Comparison of ENCODE assay signal across 15 cellular contexts in genomic region chr2:127575185-127575765, GRCh38. TPM values are rescaled to one million over a fixed set of nuclear protein-coding genes. Genes with fewer than 3 reads are reported as not detected.
DNase-seq lines count a peak whose midpoint lies in the region; ATAC-seq lines count a peak whose summit lies in the region.
"Had no signal": no experiment of that assay in that cellular context is flagged by ENCODE, and none has a peak within 500 bp of the region (broad histone marks: within the 10 kb centered on the region; RNA-seq: fewer than 3 reads in every experiment).

No MANE protein-coding gene starts in this region.

- no peaks in the 10 kb centered on the region for H3K36me3 Mint-ChIP-seq in activated T-cell treated with anti-CD3 and anti-CD28 coated beads, Interleukin-2, amount 50 U/mL, for 72 hours (ENCODE audit: insufficient read depth in 2 of 2)
- no peaks in the 10 kb centered on the region for H3K36me3 Mint-ChIP-seq in IgD-negative memory B cell
- H3K36me3 Mint-ChIP-seq in naive thymus-derived CD8-positive, alpha-beta T cell = no peaks in the 10 kb centered on the region

- DNase-seq in activated T-cell treated with anti-CD3 and anti-CD28 coated beads, Interleukin-2, amount 50 U/mL, for 1 hour = peak; percentile 11
- no peak for DNase-seq in activated T-cell treated with anti-CD3 and anti-CD28 coated beads, Interleukin-2, amount 50 U/mL, for 72 hours
- DNase-seq in SKM-1 treated with dmso at 0.1 percent for 144 hours (lab: John Stamatoyannopoulos, UW; ENCODE audit: unreplicated experiment) (peak; percentile 41), A172 (ENCODE audit: low spot score) (no peak), LoVo (ENCODE audit: low spot score) (no peak)
- DNase-seq in naive thymus-derived CD8-positive, alpha-beta T cell = peak in 1 of 10 donors; percentile 11
- DNase-seq in stimulated activated CD4-positive, alpha-beta T cell treated with anti-CD3 and anti-CD28 coated beads, Interleukin-4, amount 100 ng/mL, for 1 hour = no peak
- DNase-seq: ACHN; DMS79; erythroblast; hippocampal formation; stimulated activated CD4-positive, alpha-beta T cell treated with anti-CD3 and anti-CD28 coated beads, Interleukin-12 subunit alpha, Interleukin-12 subunit beta, amount 100 ng/mL, for 4 hours; WERI-Rb-1 had no signal

- no peak overlapping the region for H3K27ac Mint-ChIP-seq in activated T-cell treated with anti-CD3 and anti-CD28 coated beads, Interleukin-2, amount 50 U/mL, for 72 hours
- peak overlapping the region; percentile 4 to 80 (median 32) for H3K27ac Mint-ChIP-seq in IgD-negative memory B cell
- H3K27ac Mint-ChIP-seq in naive thymus-derived CD8-positive, alpha-beta T cell = peak overlapping the region in 8 of 10 donors; percentile 1 to 91 (median 55)

- H3K27me3 Mint-ChIP-seq in activated T-cell treated with anti-CD3 and anti-CD28 coated beads, Interleukin-2, amount 50 U/mL, for 72 hours (ENCODE audit: low read depth) = no peaks in the 10 kb centered on the region
- H3K27me3 Mint-ChIP-seq in IgD-negative memory B cell = peaks cover 3% of the 10 kb centered on the region
- H3K27me3 Mint-ChIP-seq in naive thymus-derived CD8-positive, alpha-beta T cell = peaks cover 0 to 1% (median 0%) of the 10 kb centered on the region in 5 donors

- peaks cover 16% of the 10 kb centered on the region for H3K4me1 Mint-ChIP-seq in activated T-cell treated with anti-CD3 and anti-CD28 coated beads, Interleukin-2, amount 50 U/mL, for 72 hours (ENCODE audit: low read depth)
- peaks cover 36 to 42% (median 40%) of the 10 kb centered on the region in 3 donors for H3K4me1 Mint-ChIP-seq in IgD-negative memory B cell
- H3K4me1 Mint-ChIP-seq in naive thymus-derived CD8-positive, alpha-beta T cell = peaks cover 8 to 46% (median 18%) of the 10 kb centered on the region in 4 donors
- H3K4me1 Mint-ChIP-seq: central memory CD8-positive, alpha-beta T cell had no signal

- ATAC-seq in activated T-cell treated with anti-CD3 and anti-CD28 coated beads, Interleukin-2, amount 50 U/mL, for 72 hours (replicated peaks in 1 of 2) = no peak
- ATAC-seq in naive thymus-derived CD8-positive, alpha-beta T cell = no peak

- no peak overlapping the region for H3K4me3 Mint-ChIP-seq in activated T-cell treated with anti-CD3 and anti-CD28 coated beads, Interleukin-2, amount 50 U/mL, for 72 hours
- H3K4me3 Mint-ChIP-seq in IgD-negative memory B cell = peak overlapping the region in 3 of 4 donors; percentile 3 to 80 (median 13)
- H3K4me3 Mint-ChIP-seq in naive thymus-derived CD8-positive, alpha-beta T cell = peak overlapping the region in 5 of 10 donors; percentile 3 to 46 (median 9)
- H3K4me3 Mint-ChIP-seq: central memory CD8-positive, alpha-beta T cell had no signal

- POLR2A ChIA-PET in naive thymus-derived CD8-positive, alpha-beta T cell (lab: Charles Lee) = no interaction called here

- H3K9me3 Mint-ChIP-seq in activated T-cell treated with anti-CD3 and anti-CD28 coated beads, Interleukin-2, amount 50 U/mL, for 72 hours = no peaks in the 10 kb centered on the region
- peaks cover 0 to 1% (median 0%) of the 10 kb centered on the region in 3 donors for H3K9me3 Mint-ChIP-seq in IgD-negative memory B cell
- H3K9me3 Mint-ChIP-seq in naive thymus-derived CD8-positive, alpha-beta T cell = no peaks in the 10 kb centered on the region
- H3K9me3 Mint-ChIP-seq: central memory CD8-positive, alpha-beta T cell had no signal

RNA-seq across cellular contexts. Expression of gene MYO7B, which starts 39.8 kb away (rescaled TPM):
- under 1 TPM; 0.50 to 0.79 TPM for total RNA-seq in activated T-cell treated with anti-CD3 and anti-CD28 coated beads, Interleukin-2, amount 50 U/mL, for 72 hours
- 1.1 TPM for polyA plus RNA-seq in IgD-negative memory B cell
- total RNA-seq in naive thymus-derived CD8-positive, alpha-beta T cell = under 1 TPM; 0.26 to 0.58 TPM
- under 1 TPM in 2 of 3 donors, not detected in 1; 0.21 to 0.42 TPM for polyA plus RNA-seq in naive thymus-derived CD8-positive, alpha-beta T cell
- 1.6 and 6.1 TPM in 2 replicates for total RNA-seq in A172 (2014; rRNA removed; shearing (Covaris generic))

RNA-seq across cellular contexts. Expression of gene IWS1, which starts 49.0 kb away (rescaled TPM):
- 10 to 100 TPM; 39.0 to 43.6 TPM for total RNA-seq in activated T-cell treated with anti-CD3 and anti-CD28 coated beads, Interleukin-2, amount 50 U/mL, for 72 hours
- polyA plus RNA-seq in IgD-negative memory B cell = 30.0 TPM
- total RNA-seq in naive thymus-derived CD8-positive, alpha-beta T cell = 10 to 100 TPM; 47.2 to 50.7 TPM
- polyA plus RNA-seq in naive thymus-derived CD8-positive, alpha-beta T cell = 10 to 100 TPM; 12.4 to 30.1 (median 19.3) TPM
- total RNA-seq in A172 (2014; rRNA removed; shearing (Covaris generic)) = 56.2 and 72.9 TPM in 2 replicates

Comparison
In these comparisons a context has a peak if more than half of its experiments do, and no peak if none do; other contexts are left out.
1. DNase-seq: peak in activated T-cell treated with anti-CD3 and anti-CD28 coated beads, Interleukin-2, amount 50 U/mL, for 1 hour (single experiment) and SKM-1 treated with dmso at 0.1 percent for 144 hours (single experiment); none in activated T-cell treated with anti-CD3 and anti-CD28 coated beads, Interleukin-2, amount 50 U/mL, for 72 hours (0 of 2), A172 (single experiment), LoVo (single experiment) and stimulated activated CD4-positive, alpha-beta T cell treated with anti-CD3 and anti-CD28 coated beads, Interleukin-4, amount 100 ng/mL, for 1 hour (single experiment).
2. H3K4me3 Mint-ChIP-seq: peak in IgD-negative memory B cell (3 of 4); none in activated T-cell treated with anti-CD3 and anti-CD28 coated beads, Interleukin-2, amount 50 U/mL, for 72 hours (0 of 2).